In genomic region chr12:104410326-104410725, GRCh38 we compare ENCODE assay signal across 20 cellular contexts.
"Had no signal": no experiment of that assay in that cellular context is flagged by ENCODE, and none has a peak within 500 bp of the region (broad histone marks: within the 10 kb centered on the region; RNA-seq: fewer than 3 reads in every experiment).

No MANE protein-coding gene starts in this region.

- ATAC-seq: Right ventricle myocardium inferior, SK-N-SH treated with all-trans-retinoic acid at 6 μM for 48 hours had no signal

- H3K9me3 ChIP-seq: Peyer's patch, SJCRH30 had no signal

- H3K27me3 ChIP-seq: Peyer's patch, SJCRH30 had no signal

- H3K4me1 ChIP-seq: SJCRH30 had no signal

- H3K4me3 ChIP-seq: Peyer's patch, SJCRH30 had no signal

- H3K36me3 ChIP-seq: Peyer's patch, SJCRH30 had no signal

- H3K27ac ChIP-seq: SJCRH30 had no signal

- DNase-seq: Karpas-422, KG1, NCI-H1092, NCI-H1105 treated with DMSO at 0.1 percent for 48 hours, NCI-H1417 treated with DMSO at 0.1 percent for 48 hours, NCI-H146, NCI-H1694 treated with DMSO at 0.1 percent for 48 hours, NCI-H1930, NCI-H2081, NCI-H2107, NCI-H2227 treated with DMSO at 0.1 percent for 48 hours, NCI-H510A, NCI-H524 treated with DMSO at 0.1 percent for 48 hours, NCI-H69, NCI-H774, Peyer's patch, SHP77 treated with DMSO at 0.1 percent for 48 hours, SJCRH30 had no signal
